In the genomic region with DNA sequence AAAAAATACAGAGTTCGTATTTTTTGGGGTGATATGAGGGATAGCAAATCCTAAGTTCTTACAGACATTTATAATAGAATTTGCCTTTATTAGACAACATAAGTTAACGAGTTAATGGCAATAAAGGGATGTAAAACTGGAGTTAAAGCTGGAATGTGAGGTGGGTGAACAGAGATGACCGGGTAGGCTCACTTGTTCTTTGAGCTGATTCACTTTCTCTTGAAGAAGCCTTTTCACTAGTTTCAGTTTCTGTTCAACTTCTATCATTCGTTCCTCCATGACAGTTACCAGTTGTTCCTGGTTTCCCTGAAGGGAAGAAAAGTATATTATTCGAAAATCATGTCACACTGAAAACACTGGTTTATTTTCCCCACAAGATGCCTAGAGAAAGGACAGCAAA, we compare ENCODE assay signal across 15 cellular contexts. TPM values are rescaled to one million over a fixed set of nuclear protein-coding genes. Genes with fewer than 3 reads are reported as not detected.
A peak's percentile ranks its signal among the peaks of the same experiment; 100 is the strongest.
DNase-seq lines count a peak whose midpoint lies in the region; ATAC-seq and TF ChIP-seq lines count a peak whose summit lies in the region.
"Had no signal": no experiment of that assay in that cellular context is flagged by ENCODE, and none has a peak within 500 bp of the region (broad histone marks: within the 10 kb centered on the region; RNA-seq: fewer than 3 reads in every experiment).

No MANE protein-coding gene starts in this region.

- H3K4me1 ChIP-seq in osteoblast (ENCODE audit: insufficient read depth, low read length): peaks cover 18% of the 10 kb centered on the region
- H3K4me1 ChIP-seq: left ventricle myocardium inferior had no signal

- no peaks in the 10 kb centered on the region for H3K27me3 Mint-ChIP-seq in activated CD4-positive, alpha-beta T cell treated with anti-CD3 and anti-CD28 coated beads, Interleukin-2, amount 10 ng/mL, durations not matched to agents 24 days and 14 days
- H3K27me3 Mint-ChIP-seq in activated naive CD8-positive, alpha-beta T cell treated with anti-CD3 and anti-CD28 coated beads, Interleukin-2, amount 50 U/mL, for 24 hours: no peaks in the 10 kb centered on the region
- H3K27me3 Mint-ChIP-seq: type B pancreatic cell had no signal

- peaks cover 72% of the 10 kb centered on the region for H3K36me3 Mint-ChIP-seq in activated CD4-positive, alpha-beta T cell treated with anti-CD3 and anti-CD28 coated beads, Interleukin-2, amount 10 ng/mL, durations not matched to agents 24 days and 14 days (ENCODE audit: low read depth)
- H3K36me3 Mint-ChIP-seq in activated naive CD8-positive, alpha-beta T cell treated with anti-CD3 and anti-CD28 coated beads, Interleukin-2, amount 50 U/mL, for 24 hours (ENCODE audit: low read depth): peaks cover 65% of the 10 kb centered on the region

- no peaks in the 10 kb centered on the region for H3K79me2 ChIP-seq in osteoblast (ENCODE audit: insufficient read depth, low read length)

- intact Hi-C loops in activated CD4-positive, alpha-beta T cell treated with anti-CD3 and anti-CD28 coated beads, Interleukin-2, amount 10 ng/mL, durations not matched to agents 24 days and 14 days (cut with micrococcal nuclease): loop anchor here (1.0 to 5.0 kb wide), 7 partner anchors 12 to 413 kb away; partner anchors contain the start of genes DMAC2L, L2HGDH and SAV1
- intact Hi-C loops in lower leg skin (cut with DNase I; ENCODE audit: low total_unique reads): no loop called here

- no peak overlapping the region for H2AFZ ChIP-seq in osteoblast (ENCODE audit: low read length)

- H3K27ac ChIP-seq in osteoblast (ENCODE audit: low read depth, low read length): peak overlapping the region; percentile 6
- H3K27ac ChIP-seq: gastroesophageal sphincter, left ventricle myocardium inferior had no signal

- TF ChIP-seq CTCF in osteoblast (IDR thresholded peaks at IDR 0.05; ENCODE audit: extremely low read depth, low read depth, low read length) (no peak), lower leg skin (IDR thresholded peaks at IDR 0.05) (no peak)

- peak; percentile 55 for DNase-seq in activated CD4-positive, alpha-beta T cell treated with anti-CD3 and anti-CD28 coated beads, Interleukin-2, amount 10 ng/mL, durations not matched to agents 24 days and 14 days
- DNase-seq in activated CD4-positive, alpha-beta T cell treated with anti-CD3 and anti-CD28 coated beads, Interleukin-2, amount 50 U/mL, for 48 hours: no peak
- DNase-seq in OCI-M1 (lab: John Stamatoyannopoulos, UW) (peak; percentile 24), osteoblast (ENCODE audit: insufficient read length, low spot score, missing footprints) (no peak), lower leg skin (ENCODE audit: low spot score in 2 of 2) (no peak), cerebellum (ENCODE audit: low spot score) (no peak)
- no peak for DNase-seq in activated naive CD8-positive, alpha-beta T cell treated with anti-CD3 and anti-CD28 coated beads, Interleukin-2, amount 50 U/mL, for 24 hours
- no peak for DNase-seq in stimulated activated CD4-positive, alpha-beta T cell treated with anti-CD3 and anti-CD28 coated beads, Interleukin-1b, Interleukin-23, amount 100 ng/mL, for 48 hours
- DNase-seq: C1 segment of cervical spinal cord; left ventricle myocardium inferior; NCI-H2029; NCI-H510A treated with DMSO at 0.1 percent for 48 hours; stimulated activated CD4-positive, alpha-beta T cell treated with anti-CD3 and anti-CD28 coated beads, Interleukin-4, amount 100 ng/mL, for 4 hours had no signal

- H3K4me3 Mint-ChIP-seq in activated CD4-positive, alpha-beta T cell treated with anti-CD3 and anti-CD28 coated beads, Interleukin-2, amount 10 ng/mL, durations not matched to agents 24 days and 14 days: peak overlapping the region; percentile 51
- peak overlapping the region; percentile 56 for H3K4me3 Mint-ChIP-seq in activated naive CD8-positive, alpha-beta T cell treated with anti-CD3 and anti-CD28 coated beads, Interleukin-2, amount 50 U/mL, for 24 hours
- H3K4me3 Mint-ChIP-seq: type B pancreatic cell had no signal

- no peaks in the 10 kb centered on the region for H3K9me3 Mint-ChIP-seq in activated CD4-positive, alpha-beta T cell treated with anti-CD3 and anti-CD28 coated beads, Interleukin-2, amount 10 ng/mL, durations not matched to agents 24 days and 14 days
- no peaks in the 10 kb centered on the region for H3K9me3 Mint-ChIP-seq in activated naive CD8-positive, alpha-beta T cell treated with anti-CD3 and anti-CD28 coated beads, Interleukin-2, amount 50 U/mL, for 24 hours
- H3K9me3 Mint-ChIP-seq: type B pancreatic cell had no signal

- H3K27ac Mint-ChIP-seq in activated CD4-positive, alpha-beta T cell treated with anti-CD3 and anti-CD28 coated beads, Interleukin-2, amount 10 ng/mL, durations not matched to agents 24 days and 14 days: peak overlapping the region; percentile 88
- H3K27ac Mint-ChIP-seq in activated naive CD8-positive, alpha-beta T cell treated with anti-CD3 and anti-CD28 coated beads, Interleukin-2, amount 50 U/mL, for 24 hours: peak overlapping the region; percentile 89
- H3K27ac Mint-ChIP-seq: type B pancreatic cell had no signal

- no peak for TF ChIP-seq POLR2A in lower leg skin (IDR thresholded peaks at IDR 0.05)

- no peaks in the 10 kb centered on the region for H4K20me1 ChIP-seq in osteoblast (ENCODE audit: insufficient read depth, low read length)

- H3K27me3 ChIP-seq in osteoblast (ENCODE audit: insufficient read depth, low read length): no peaks in the 10 kb centered on the region
- H3K27me3 ChIP-seq: gastroesophageal sphincter had no signal

- no peak overlapping the region for H3K4me2 ChIP-seq in osteoblast (ENCODE audit: insufficient read depth, low read length)

- WGBS in lower leg skin, 2 donors: 74 to 83% methylated on average over 5 of the region's 5 CpGs

- no peak for ATAC-seq in activated naive CD8-positive, alpha-beta T cell treated with anti-CD3 and anti-CD28 coated beads, Interleukin-2, amount 50 U/mL, for 24 hours
- ATAC-seq: gastroesophageal sphincter had no signal

- H3K4me1 Mint-ChIP-seq in activated CD4-positive, alpha-beta T cell treated with anti-CD3 and anti-CD28 coated beads, Interleukin-2, amount 10 ng/mL, durations not matched to agents 24 days and 14 days: peaks cover 24% of the 10 kb centered on the region
- peaks cover 27% of the 10 kb centered on the region for H3K4me1 Mint-ChIP-seq in activated naive CD8-positive, alpha-beta T cell treated with anti-CD3 and anti-CD28 coated beads, Interleukin-2, amount 50 U/mL, for 24 hours

- no peaks in the 10 kb centered on the region for H3K9me3 ChIP-seq in osteoblast (ENCODE audit: low read depth, low read length)
- H3K9me3 ChIP-seq: gastroesophageal sphincter, left ventricle myocardium inferior had no signal

- no peak overlapping the region for H3K4me3 ChIP-seq in osteoblast (ENCODE audit: insufficient read depth, low read length)
- H3K4me3 ChIP-seq in lower leg skin (ENCODE audit: low read depth, poor library complexity, severe bottlenecking): no peak overlapping the region
- H3K4me3 ChIP-seq: gastroesophageal sphincter, left ventricle myocardium inferior had no signal

- H3K36me3 ChIP-seq in osteoblast (ENCODE audit: insufficient read depth, low read length): peaks cover 56% of the 10 kb centered on the region

RNA-seq across cellular contexts. Expression of gene SAV1, which starts 57.7 kb away (rescaled TPM):
- total RNA-seq in activated CD4-positive, alpha-beta T cell treated with anti-CD3 and anti-CD28 coated beads, Interleukin-2, amount 10 ng/mL, durations not matched to agents 24 days and 14 days: 9.9 and 10.8 TPM in 2 replicates
- 44.2 and 50.1 TPM in 2 replicates for total RNA-seq in osteoblast
- 10 to 100 TPM; 22.8 to 30.0 (median 28.3) TPM for total RNA-seq in lower leg skin
- total RNA-seq in cerebellum: 17.2 TPM

Comparison
In these comparisons a context has a peak if more than half of its experiments do, and no peak if none do; other contexts are left out.
1. DNase-seq: peak in activated CD4-positive, alpha-beta T cell treated with anti-CD3 and anti-CD28 coated beads, Interleukin-2, amount 10 ng/mL, durations not matched to agents 24 days and 14 days (single experiment) and OCI-M1 (single experiment); none in activated CD4-positive, alpha-beta T cell treated with anti-CD3 and anti-CD28 coated beads, Interleukin-2, amount 50 U/mL, for 48 hours (0 of 2), activated naive CD8-positive, alpha-beta T cell treated with anti-CD3 and anti-CD28 coated beads, Interleukin-2, amount 50 U/mL, for 24 hours (single experiment), osteoblast (single experiment), lower leg skin (0 of 2), stimulated activated CD4-positive, alpha-beta T cell treated with anti-CD3 and anti-CD28 coated beads, Interleukin-1b, Interleukin-23, amount 100 ng/mL, for 48 hours (single experiment) and cerebellum (single experiment).